Comparison of ENCODE assay signal across 10 cellular contexts in the genomic region with DNA sequence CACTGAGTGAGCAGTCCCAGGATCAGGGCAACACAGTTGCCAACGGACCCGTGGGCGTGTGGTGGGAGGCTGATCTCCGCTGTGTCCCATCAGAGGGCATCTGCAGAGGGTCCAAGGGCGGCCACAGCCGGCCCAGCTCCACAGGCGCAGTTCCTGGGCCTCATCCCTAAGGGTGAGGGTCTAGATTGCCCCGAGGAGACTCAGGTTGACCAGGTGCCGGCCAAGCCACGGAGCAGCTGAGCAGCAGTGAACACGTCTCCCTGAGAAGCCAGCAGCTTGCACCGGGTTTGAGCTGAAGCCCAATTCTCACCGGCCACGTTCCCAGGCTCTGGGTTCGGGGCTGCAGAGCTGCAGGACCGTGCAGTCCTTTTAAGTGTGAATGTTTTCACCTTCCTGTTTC. TPM values are rescaled to one million over a fixed set of nuclear protein-coding genes. Genes with fewer than 3 reads are reported as not detected.
"Had no signal": no experiment of that assay in that cellular context is flagged by ENCODE, and none has a peak within 500 bp of the region (broad histone marks: within the 10 kb centered on the region; RNA-seq: fewer than 3 reads in every experiment).

No MANE protein-coding gene starts in this region.

- ATAC-seq: HepG2, K562 had no signal

- H3K4me2 ChIP-seq: KMS-11 had no signal

- H3K27ac ChIP-seq: HL-60, KMS-11 had no signal

- H3K9ac ChIP-seq: KMS-11 had no signal

- H3K4me3 ChIP-seq: K562 had no signal

- DNase-seq: IMR-90, KBM-7, KG1 had no signal

RNA-seq across cellular contexts. Expression of a gene that starts 58.8 kb away (rescaled TPM):
- total RNA-seq: HepG2, HT-29, HT1080, IMR-90, K562 had no signal
- polyA plus RNA-seq: HepG2, IgD-negative memory B cell, IMR-90, K562 had no signal
